ENCODE assay signal across 21 cellular contexts in the genomic region with DNA sequence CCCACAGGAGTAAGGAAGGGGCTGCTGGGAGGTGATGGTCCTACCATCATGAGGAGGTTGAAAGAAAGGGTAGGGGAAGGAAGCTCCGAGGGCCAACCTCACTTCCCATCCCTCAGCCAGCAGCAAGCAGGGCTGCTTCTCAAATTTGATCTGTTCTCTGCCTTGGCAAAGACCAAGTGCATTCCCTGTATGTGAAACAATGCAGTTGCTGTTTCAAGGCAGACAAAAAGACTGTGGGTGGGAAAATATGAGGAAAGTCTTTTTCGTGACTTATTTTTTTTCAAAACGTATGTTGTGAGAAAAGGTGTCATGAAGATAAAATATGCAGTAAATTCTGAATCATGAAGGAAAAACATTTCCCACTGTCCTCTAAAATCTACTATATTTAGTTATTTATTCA.
A peak's percentile ranks its signal among the peaks of the same experiment; 100 is the strongest.
DNase-seq lines count a peak whose midpoint lies in the region; ATAC-seq and TF ChIP-seq lines count a peak whose summit lies in the region.
"Had no signal": no experiment of that assay in that cellular context is flagged by ENCODE, and none has a peak within 500 bp of the region (broad histone marks: within the 10 kb centered on the region; RNA-seq: fewer than 3 reads in every experiment).

No MANE protein-coding gene starts in this region.

- peaks cover 6% of the 10 kb centered on the region for H3K4me1 Mint-ChIP-seq in neural progenitor cell

- H3K27ac ChIP-seq in neural progenitor cell (no peak overlapping the region), vagina (no peak overlapping the region)
- H3K27ac ChIP-seq: Peyer's patch, SJCRH30 had no signal

- no peak overlapping the region for H3K9ac ChIP-seq in neural progenitor cell

- H3K36me3 Mint-ChIP-seq in neural progenitor cell: peaks cover 5% of the 10 kb centered on the region

- H3K4me2 ChIP-seq in neural progenitor cell: no peak overlapping the region

- H3K36me3 ChIP-seq in neural progenitor cell (no peaks in the 10 kb centered on the region), vagina (no peaks in the 10 kb centered on the region)
- H3K36me3 ChIP-seq: BE2C, Peyer's patch, SJCRH30 had no signal

- no peaks in the 10 kb centered on the region for H3F3A ChIP-seq in neural progenitor cell (ENCODE audit: low read depth)

- TF ChIP-seq CTCF in neural progenitor cell (IDR thresholded peaks at IDR 0.05): no peak
- no peak for TF ChIP-seq CTCF in vagina (IDR thresholded peaks at IDR 0.05)

- H3K4me1 ChIP-seq in neural progenitor cell (no peaks in the 10 kb centered on the region), vagina (peaks cover under 1% of the 10 kb centered on the region)
- H3K4me1 ChIP-seq: BE2C, Peyer's patch, SJCRH30 had no signal

- H3K27me3 ChIP-seq in neural progenitor cell: no peaks in the 10 kb centered on the region
- H3K27me3 ChIP-seq in vagina: no peaks in the 10 kb centered on the region
- H3K27me3 ChIP-seq: BE2C, Peyer's patch, SJCRH30 had no signal

- H4K20me1 ChIP-seq in neural progenitor cell (ENCODE audit: low read depth): no peaks in the 10 kb centered on the region

- H3K9me3 Mint-ChIP-seq in neural progenitor cell: peaks cover 3% of the 10 kb centered on the region
- H3K9me3 Mint-ChIP-seq: IgD-negative memory B cell had no signal

- H3K4me3 Mint-ChIP-seq in neural progenitor cell: no peak overlapping the region
- H3K4me3 Mint-ChIP-seq: IgD-negative memory B cell had no signal

- H3K9me3 ChIP-seq in neural progenitor cell (ENCODE audit: low read depth) (no peaks in the 10 kb centered on the region), vagina (no peaks in the 10 kb centered on the region)
- H3K9me3 ChIP-seq: BE2C, Peyer's patch, SJCRH30 had no signal

- H3K27me3 Mint-ChIP-seq in neural progenitor cell (ENCODE audit: insufficient read depth, low read depth): peaks cover 2% of the 10 kb centered on the region
- H3K27me3 Mint-ChIP-seq: IgD-negative memory B cell had no signal

- H3K4me3 ChIP-seq in neural progenitor cell (no peak overlapping the region), vagina (no peak overlapping the region)
- H3K4me3 ChIP-seq: Peyer's patch, SJCRH30 had no signal

- H3K79me2 ChIP-seq in neural progenitor cell (ENCODE audit: low read depth): no peaks in the 10 kb centered on the region

- intact Hi-C loops in vagina (cut with DNase I): no loop called here

- no peak for ATAC-seq in SK-N-SH treated with all-trans-retinoic acid at 6 μM for 48 hours
- ATAC-seq: HCT116 had no signal

- peak overlapping the region; percentile 33 for H3K27ac Mint-ChIP-seq in neural progenitor cell

- DNase-seq in COLO829 (ENCODE audit: low spot score): peak; percentile 3
- peak; percentile 28 for DNase-seq in astrocyte of the hippocampus (ENCODE audit: low read depth, low spot score)
- DNase-seq in inferior parietal cortex (ENCODE audit: extremely low spot score): peak; percentile 28
- DNase-seq in neural progenitor cell (ENCODE audit: low spot score): no peak
- DNase-seq in vagina (ENCODE audit: extremely low spot score in 2 of 2): no peak
- DNase-seq in SW 1271 (lab: John Stamatoyannopoulos, UW): no peak
- no peak for DNase-seq in NCI-H2107 (lab: John Stamatoyannopoulos, UW)
- DNase-seq: BE2C, COR-L47, DMS 273 treated with DMSO at 0.1 percent for 48 hours, DND-41, NCI-H1105, NCI-H146, NCI-H2171, NCI-H446, NCI-H526, Peyer's patch, SJCRH30 had no signal

- no peak overlapping the region for H2AFZ ChIP-seq in neural progenitor cell (replicated peaks)

- TF ChIP-seq POLR2A in vagina (IDR thresholded peaks at IDR 0.05): no peak

TF ChIP-seq in SK-N-SH treated with all-trans-retinoic acid at 6 μM for 48 hours, 23 proteins besides CTCF, POLR2A, EP300 and RAD21:
- TF ChIP-seq TOX (CRISPR knock-in tag; IDR thresholded peaks at IDR 0.05; ENCODE audit: borderline replicate concordance): no peak
- no peak for TF ChIP-seq ZNF70 (CRISPR knock-in tag; IDR thresholded peaks at IDR 0.05)
- TF ChIP-seq, protein P1, sequence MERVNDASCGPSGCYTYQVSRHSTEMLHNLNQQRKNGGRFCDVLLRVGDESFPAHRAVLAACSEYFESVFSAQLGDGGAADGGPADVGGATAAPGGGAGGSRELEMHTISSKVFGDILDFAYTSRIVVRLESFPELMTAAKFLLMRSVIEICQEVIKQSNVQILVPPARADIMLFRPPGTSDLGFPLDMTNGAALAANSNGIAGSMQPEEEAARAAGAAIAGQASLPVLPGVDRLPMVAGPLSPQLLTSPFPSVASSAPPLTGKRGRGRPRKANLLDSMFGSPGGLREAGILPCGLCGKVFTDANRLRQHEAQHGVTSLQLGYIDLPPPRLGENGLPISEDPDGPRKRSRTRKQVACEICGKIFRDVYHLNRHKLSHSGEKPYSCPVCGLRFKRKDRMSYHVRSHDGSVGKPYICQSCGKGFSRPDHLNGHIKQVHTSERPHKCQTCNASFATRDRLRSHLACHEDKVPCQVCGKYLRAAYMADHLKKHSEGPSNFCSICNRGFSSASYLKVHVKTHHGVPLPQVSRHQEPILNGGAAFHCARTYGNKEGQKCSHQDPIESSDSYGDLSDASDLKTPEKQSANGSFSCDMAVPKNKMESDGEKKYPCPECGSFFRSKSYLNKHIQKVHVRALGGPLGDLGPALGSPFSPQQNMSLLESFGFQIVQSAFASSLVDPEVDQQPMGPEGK (CRISPR knock-in tag; IDR thresholded peaks at IDR 0.05; ENCODE audit: borderline replicate concordance): no peak
- no peak for TF ChIP-seq SNAI2 (CRISPR knock-in tag; IDR thresholded peaks at IDR 0.05)
- TF ChIP-seq, protein P2, sequence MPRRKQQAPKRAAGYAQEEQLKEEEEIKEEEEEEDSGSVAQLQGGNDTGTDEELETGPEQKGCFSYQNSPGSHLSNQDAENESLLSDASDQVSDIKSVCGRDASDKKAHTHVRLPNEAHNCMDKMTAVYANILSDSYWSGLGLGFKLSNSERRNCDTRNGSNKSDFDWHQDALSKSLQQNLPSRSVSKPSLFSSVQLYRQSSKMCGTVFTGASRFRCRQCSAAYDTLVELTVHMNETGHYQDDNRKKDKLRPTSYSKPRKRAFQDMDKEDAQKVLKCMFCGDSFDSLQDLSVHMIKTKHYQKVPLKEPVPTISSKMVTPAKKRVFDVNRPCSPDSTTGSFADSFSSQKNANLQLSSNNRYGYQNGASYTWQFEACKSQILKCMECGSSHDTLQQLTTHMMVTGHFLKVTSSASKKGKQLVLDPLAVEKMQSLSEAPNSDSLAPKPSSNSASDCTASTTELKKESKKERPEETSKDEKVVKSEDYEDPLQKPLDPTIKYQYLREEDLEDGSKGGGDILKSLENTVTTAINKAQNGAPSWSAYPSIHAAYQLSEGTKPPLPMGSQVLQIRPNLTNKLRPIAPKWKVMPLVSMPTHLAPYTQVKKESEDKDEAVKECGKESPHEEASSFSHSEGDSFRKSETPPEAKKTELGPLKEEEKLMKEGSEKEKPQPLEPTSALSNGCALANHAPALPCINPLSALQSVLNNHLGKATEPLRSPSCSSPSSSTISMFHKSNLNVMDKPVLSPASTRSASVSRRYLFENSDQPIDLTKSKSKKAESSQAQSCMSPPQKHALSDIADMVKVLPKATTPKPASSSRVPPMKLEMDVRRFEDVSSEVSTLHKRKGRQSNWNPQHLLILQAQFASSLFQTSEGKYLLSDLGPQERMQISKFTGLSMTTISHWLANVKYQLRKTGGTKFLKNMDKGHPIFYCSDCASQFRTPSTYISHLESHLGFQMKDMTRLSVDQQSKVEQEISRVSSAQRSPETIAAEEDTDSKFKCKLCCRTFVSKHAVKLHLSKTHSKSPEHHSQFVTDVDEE (CRISPR knock-in tag; IDR thresholded peaks at IDR 0.05): no peak
- TF ChIP-seq, protein P3, sequence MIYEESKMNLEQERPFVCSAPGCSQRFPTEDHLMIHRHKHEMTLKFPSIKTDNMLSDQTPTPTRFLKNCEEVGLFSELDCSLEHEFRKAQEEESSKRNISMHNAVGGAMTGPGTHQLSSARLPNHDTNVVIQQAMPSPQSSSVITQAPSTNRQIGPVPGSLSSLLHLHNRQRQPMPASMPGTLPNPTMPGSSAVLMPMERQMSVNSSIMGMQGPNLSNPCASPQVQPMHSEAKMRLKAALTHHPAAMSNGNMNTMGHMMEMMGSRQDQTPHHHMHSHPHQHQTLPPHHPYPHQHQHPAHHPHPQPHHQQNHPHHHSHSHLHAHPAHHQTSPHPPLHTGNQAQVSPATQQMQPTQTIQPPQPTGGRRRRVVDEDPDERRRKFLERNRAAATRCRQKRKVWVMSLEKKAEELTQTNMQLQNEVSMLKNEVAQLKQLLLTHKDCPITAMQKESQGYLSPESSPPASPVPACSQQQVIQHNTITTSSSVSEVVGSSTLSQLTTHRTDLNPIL (CRISPR knock-in tag; IDR thresholded peaks at IDR 0.05; ENCODE audit: low read depth): no peak
- TF ChIP-seq CSDC2 (CRISPR knock-in tag; IDR thresholded peaks at IDR 0.05): no peak
- TF ChIP-seq GLIS3 (CRISPR knock-in tag; IDR thresholded peaks at IDR 0.05): no peak
- TF ChIP-seq ZFP30 (CRISPR knock-in tag; IDR thresholded peaks at IDR 0.05): no peak
- no peak for TF ChIP-seq PPARA (CRISPR knock-in tag; IDR thresholded peaks at IDR 0.05; ENCODE audit: borderline replicate concordance)
- TF ChIP-seq RARB (CRISPR knock-in tag; IDR thresholded peaks at IDR 0.05): no peak
- no peak for TF ChIP-seq ISL1 (CRISPR knock-in tag; IDR thresholded peaks at IDR 0.05)
- no peak for TF ChIP-seq ZNF565 (CRISPR knock-in tag; conservative IDR thresholded peaks at IDR 0.05; ENCODE audit: low read depth)
TF ChIP-seq in SK-N-SH treated with all-trans-retinoic acid at 6 μM for 48 hours: peak in this region for 0.

Comparison
In these comparisons a context has a peak if more than half of its experiments do, and no peak if none do; other contexts are left out.
1. DNase-seq: peak in COLO829 (single experiment), astrocyte of the hippocampus (single experiment) and inferior parietal cortex (single experiment); none in neural progenitor cell (single experiment), vagina (0 of 2), SW 1271 (0 of 2) and NCI-H2107 (single experiment).